Comparison of ENCODE assay signal across 13 cellular contexts in the genomic region with DNA sequence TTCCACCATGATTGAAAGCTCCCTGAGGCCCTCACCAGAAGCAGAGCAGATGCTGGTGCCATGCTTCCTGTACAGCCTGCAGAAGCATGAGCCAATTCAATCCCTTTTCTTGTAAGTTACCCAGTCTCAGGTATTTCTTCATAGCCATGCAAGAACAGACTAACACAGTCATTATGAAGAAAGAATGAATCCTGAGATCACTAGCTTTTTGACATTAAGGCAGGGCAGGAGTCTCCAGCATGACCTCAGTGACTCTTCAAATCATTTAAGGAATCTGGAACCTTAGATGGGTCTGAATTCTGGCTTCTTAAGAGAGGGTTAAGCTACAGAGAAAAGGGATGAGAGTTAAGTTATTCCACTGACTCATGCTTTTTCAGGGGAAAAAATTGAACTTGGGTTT.
DNase-seq lines count a peak whose midpoint lies in the region; TF ChIP-seq lines count a peak whose summit lies in the region.
"Had no signal": no experiment of that assay in that cellular context is flagged by ENCODE, and none has a peak within 500 bp of the region (broad histone marks: within the 10 kb centered on the region; RNA-seq: fewer than 3 reads in every experiment).

No MANE protein-coding gene starts in this region.

- H3K4me1 Mint-ChIP-seq in Caco-2 (ENCODE audit: low read depth, unreplicated experiment) (peaks cover 59% of the 10 kb centered on the region), mesothelial cell of epicardium (peaks cover 70% of the 10 kb centered on the region)

- no peaks in the 10 kb centered on the region for H3K9me3 ChIP-seq in Caco-2

- no peaks in the 10 kb centered on the region; the same call in 1 of the 2 replicates for H3K36me3 ChIP-seq in Caco-2 (ENCODE audit: control insufficient read depth, insufficient read depth, low read length)

- H3K27me3 Mint-ChIP-seq in Caco-2 (ENCODE audit: insufficient read depth, unreplicated experiment) (no peaks in the 10 kb centered on the region), mesothelial cell of epicardium (ENCODE audit: low read depth) (no peaks in the 10 kb centered on the region)

- H3K9me3 Mint-ChIP-seq in Caco-2 (ENCODE audit: unreplicated experiment) (no peaks in the 10 kb centered on the region), mesothelial cell of epicardium (no peaks in the 10 kb centered on the region)

- H3K4me3 Mint-ChIP-seq in Caco-2 (ENCODE audit: unreplicated experiment) = no peak overlapping the region
- no peak overlapping the region for H3K4me3 Mint-ChIP-seq in mesothelial cell of epicardium
- H3K4me3 Mint-ChIP-seq: activated naive CD8-positive, alpha-beta T cell had no signal

- H3K27ac Mint-ChIP-seq in Caco-2 (ENCODE audit: unreplicated experiment) (peak overlapping the region; percentile 76), mesothelial cell of epicardium (peak overlapping the region; percentile 92)
- H3K27ac Mint-ChIP-seq: activated naive CD8-positive, alpha-beta T cell had no signal

- H3K27me3 ChIP-seq in Caco-2 (replicated peaks; ENCODE audit: control insufficient read depth, insufficient read depth, low read length) = no peaks in the 10 kb centered on the region

- DNase-seq in Caco-2 (no peak), RWPE1 (ENCODE audit: low spot score) (no peak), dedifferentiated amniotic fluid mesenchymal stem cell (ENCODE audit: extremely low spot score) (peak; percentile 35), mesothelial cell of epicardium (ENCODE audit: low spot score in 2 of 2, unreplicated experiment in 2 of 2) (no peak), NCI-H187 (lab: John Stamatoyannopoulos, UW) (no peak), OCI-M2 (lab: John Stamatoyannopoulos, UW; ENCODE audit: unreplicated experiment) (no peak), coronary artery (ENCODE audit: low spot score) (no peak), activated gamma-delta T cell (lab: John Stamatoyannopoulos, UW) (no peak)
- DNase-seq: activated CD4-positive, alpha-beta T cell treated with anti-CD3 and anti-CD28 coated beads for 48 hours; activated T-cell treated with anti-CD3 and anti-CD28 coated beads for 4 hours; GF-D8; NCI-H1417 treated with DMSO at 0.1 percent for 48 hours had no signal

- H3K36me3 Mint-ChIP-seq in Caco-2 (ENCODE audit: insufficient read depth, unreplicated experiment) (peaks cover 40% of the 10 kb centered on the region), mesothelial cell of epicardium (peaks cover 2% of the 10 kb centered on the region)
- H3K36me3 Mint-ChIP-seq: activated naive CD8-positive, alpha-beta T cell had no signal

- intact Hi-C loops in Caco-2 (cut with micrococcal nuclease; ENCODE audit: unreplicated experiment) = loop anchor here (2.0 kb wide), 1 partner anchor 58 kb away; no protein-coding TSS in a partner anchor

- peaks cover 79% of the 10 kb centered on the region for H3K4me1 ChIP-seq in Caco-2

- H3K27ac ChIP-seq in RWPE1 = peak overlapping the region; percentile 72
- no peak overlapping the region for H3K27ac ChIP-seq in coronary artery

- TF ChIP-seq CTCF in Caco-2 (IDR thresholded peaks at IDR 0.05; ENCODE audit: insufficient read depth in 1 of 2, low read depth in 1 of 2, low read length in 1 of 2, severe bottlenecking in 1 of 2, unreplicated experiment in 1 of 2) (no peak), RWPE1 (conservative IDR thresholded peaks at IDR 0.05; ENCODE audit: low read depth) (no peak), mesothelial cell of epicardium (IDR thresholded peaks at IDR 0.05; ENCODE audit: unreplicated experiment) (no peak), coronary artery (IDR thresholded peaks at IDR 0.05) (no peak)

- CTCF ChIA-PET in Caco-2 (lab: Charles Lee) (no interaction called here), RWPE1 (lab: Yijun Ruan, JAX) (no interaction called here)

- POLR2A ChIA-PET in Caco-2 (lab: Charles Lee) = interaction anchor here (2.7 kb wide), 1 partner anchor 80 kb away, joined by 12 read pairs; the partner anchor contains the start of gene PTPN14
- POLR2A ChIA-PET in RWPE1 (lab: Yijun Ruan, JAX; ENCODE audit: low non-redundant PET) = no interaction called here

- BruUV-seq in Caco-2 (replicated peaks; lab: Mats Ljungman, UMichigan) = no TSS peak

- H3K4me3 ChIP-seq in Caco-2 (ENCODE audit: low read depth, low read length) = no peak overlapping the region
- H3K4me3 ChIP-seq in coronary artery = no peak overlapping the region
